In genomic region chr17:43363181-43363925, GRCh38 we compare ENCODE assay signal across 20 cellular contexts. TPM values are rescaled to one million over a fixed set of nuclear protein-coding genes. Genes with fewer than 3 reads are reported as not detected.
A peak's percentile ranks its signal among the peaks of the same experiment; 100 is the strongest.
DNase-seq lines count a peak whose midpoint lies in the region; ATAC-seq, FAIRE-seq and TF ChIP-seq lines count a peak whose summit lies in the region.
"Had no signal": no experiment of that assay in that cellular context is flagged by ENCODE, and none has a peak within 500 bp of the region (broad histone marks: within the 10 kb centered on the region; RNA-seq: fewer than 3 reads in every experiment).

No MANE protein-coding gene starts in this region.

- CTCF ChIA-PET in PC-9 (lab: Charles Lee): no interaction called here
- CTCF ChIA-PET in HepG2 (lab: Yijun Ruan, JAX; ENCODE audit: low intra/inter-chr PET ratio, low total read pairs): no interaction called here

- TF ChIP-seq POLR2A in HepG2 (IDR thresholded peaks at IDR 0.05; ENCODE audit: insufficient read depth in 1 of 2, low read depth in 2 of 2, low read length in 2 of 2): no peak
- no peak for TF ChIP-seq POLR2A in Peyer's patch (IDR thresholded peaks at IDR 0.05)

- H3K9me3 Mint-ChIP-seq in activated naive CD8-positive, alpha-beta T cell (ENCODE audit: low read depth): no peaks in the 10 kb centered on the region
- H3K9me3 Mint-ChIP-seq in activated naive CD8-positive, alpha-beta T cell treated with anti-CD3 and anti-CD28 coated beads for 36 hours: no peaks in the 10 kb centered on the region
- no peaks in the 10 kb centered on the region for H3K9me3 Mint-ChIP-seq in type B pancreatic cell
- H3K9me3 Mint-ChIP-seq: activated CD8-positive, alpha-beta T cell treated with anti-CD3 and anti-CD28 coated beads for 36 hours had no signal

- peak overlapping the region; percentile 58 for H3K27ac Mint-ChIP-seq in activated naive CD8-positive, alpha-beta T cell
- no peak overlapping the region for H3K27ac Mint-ChIP-seq in activated naive CD8-positive, alpha-beta T cell treated with anti-CD3 and anti-CD28 coated beads for 36 hours
- H3K27ac Mint-ChIP-seq in type B pancreatic cell: no peak overlapping the region
- H3K27ac Mint-ChIP-seq: GM23338 had no signal

- H3K4me2 ChIP-seq in PC-9: peak overlapping the region; percentile 96; the same call in 1 of the 2 replicates
- no peak overlapping the region for H3K4me2 ChIP-seq in HepG2 (ENCODE audit: low read depth, low read length)
- H3K4me2 ChIP-seq: GM23338 had no signal

- H3K27ac ChIP-seq in PC-9 (no peak overlapping the region), HepG2 (ENCODE audit: extremely low read length, insufficient read depth, low read length) (no peak overlapping the region), Peyer's patch (no peak overlapping the region)
- H3K27ac ChIP-seq: vagina had no signal

- peaks cover 35% of the 10 kb centered on the region for H3K4me1 ChIP-seq in PC-9 (replicated peaks; ENCODE audit: insufficient read depth)
- H3K4me1 ChIP-seq in HepG2 (ENCODE audit: insufficient read depth, low read length): peaks cover 41% of the 10 kb centered on the region
- H3K4me1 ChIP-seq in Peyer's patch: peaks cover 0 to 9% (median 5%) of the 10 kb centered on the region in 4 donors

- no peak overlapping the region for H3K4me3 ChIP-seq in PC-9
- H3K4me3 ChIP-seq in HepG2 (replicated peaks in 1 of 3; ENCODE audit: insufficient read depth in 1 of 3, low read depth in 2 of 3, low read length in 3 of 3): no peak overlapping the region
- H3K4me3 ChIP-seq in Peyer's patch: no peak overlapping the region
- H3K4me3 ChIP-seq: GM23338, vagina had no signal

- TF ChIP-seq EP300 in HepG2 (IDR thresholded peaks at IDR 0.05; ENCODE audit: low read depth in 2 of 2, low read length in 2 of 2) (no peak), HepG2 (CRISPR knock-in tag; IDR thresholded peaks at IDR 0.05; ENCODE audit: borderline replicate concordance) (no peak)

- BruUV-seq in PC-9 (replicated peaks; lab: Mats Ljungman, UMichigan) (no TSS peak), HepG2 (replicated peaks; lab: Mats Ljungman, UMichigan) (no TSS peak)

- no peak overlapping the region for H3K9ac ChIP-seq in HepG2 (ENCODE audit: insufficient read depth, low read depth, low read length)

- TF ChIP-seq CTCF in PC-9 (conservative IDR thresholded peaks at IDR 0.05): no peak
- no peak for TF ChIP-seq CTCF in HepG2 (CRISPR knock-in tag; IDR thresholded peaks at IDR 0.05)
- no peak for TF ChIP-seq CTCF in type B pancreatic cell (conservative IDR thresholded peaks at IDR 0.05)
- TF ChIP-seq CTCF in Peyer's patch (IDR thresholded peaks at IDR 0.05): no peak

- ATAC-seq in HepG2: no peak
- no peak for ATAC-seq in HG02973 (IDR thresholded peaks at IDR 0.05; ENCODE audit: unreplicated experiment)
- ATAC-seq: activated CD8-positive, alpha-beta T cell treated with anti-CD3 and anti-CD28 coated beads for 36 hours; GM23338 had no signal

- in situ Hi-C loops in HepG2 (cut with HindIII; ENCODE audit: extremely low pct_ligation_motif_present, low pct_unique_long_range_greater_than_20kb): no loop called here

- DNase-seq in activated naive CD8-positive, alpha-beta T cell treated with anti-CD3 and anti-CD28 coated beads for 36 hours: no peak
- DNase-seq in PC-9 (no peak), HepG2 (ENCODE audit: low spot score) (no peak), type B pancreatic cell (ENCODE audit: extremely low spot score, unreplicated experiment) (no peak), superior temporal gyrus (ENCODE audit: extremely low spot score) (no peak), Peyer's patch (no peak)
- DNase-seq: activated CD8-positive, alpha-beta T cell treated with anti-CD3 and anti-CD28 coated beads for 36 hours; amniotic stem cell; central memory CD4-positive, alpha-beta T cell; effector CD8-positive, alpha-beta T cell; KG1; NCI-H774; stimulated activated CD4-positive, alpha-beta T cell treated with anti-CD3 and anti-CD28 coated beads, Interleukin-15, amount 100 ng/mL, for 24 hours; stomach had no signal

- H3F3A ChIP-seq in PC-9 (ENCODE audit: insufficient read depth, low read depth): peaks cover 62% of the 10 kb centered on the region

- 90% methylated on average over 27 of the region's 27 CpGs for WGBS in HepG2 (ENCODE audit: low lambda C conversion rate)

- no peak overlapping the region for H3K4me3 Mint-ChIP-seq in activated naive CD8-positive, alpha-beta T cell
- H3K4me3 Mint-ChIP-seq in activated naive CD8-positive, alpha-beta T cell treated with anti-CD3 and anti-CD28 coated beads for 36 hours: no peak overlapping the region
- peak overlapping the region; percentile 23 for H3K4me3 Mint-ChIP-seq in type B pancreatic cell
- H3K4me3 Mint-ChIP-seq: activated CD8-positive, alpha-beta T cell treated with anti-CD3 and anti-CD28 coated beads for 36 hours; GM23338 had no signal

- H3K27me3 Mint-ChIP-seq in activated naive CD8-positive, alpha-beta T cell: no peaks in the 10 kb centered on the region
- peaks cover 12% of the 10 kb centered on the region for H3K27me3 Mint-ChIP-seq in activated naive CD8-positive, alpha-beta T cell treated with anti-CD3 and anti-CD28 coated beads for 36 hours
- peaks cover 5% of the 10 kb centered on the region for H3K27me3 Mint-ChIP-seq in type B pancreatic cell

- no peak for TF ChIP-seq RAD21 in HepG2 (CRISPR knock-in tag; IDR thresholded peaks at IDR 0.05)

- intact Hi-C loops in PC-9 (cut with micrococcal nuclease; ENCODE audit: unreplicated experiment) (loop anchor here (5.0 kb wide), 1 partner anchor 341 kb away; the partner anchor contains the start of gene VAT1), HepG2 (cut with micrococcal nuclease; ENCODE audit: unreplicated experiment) (no loop called here)

- H3K79me2 ChIP-seq in PC-9 (ENCODE audit: low read depth): peaks cover 38% of the 10 kb centered on the region
- H3K79me2 ChIP-seq in HepG2 (ENCODE audit: insufficient read depth, low read length): peaks cover 36% of the 10 kb centered on the region

- H3K36me3 Mint-ChIP-seq in activated naive CD8-positive, alpha-beta T cell: no peaks in the 10 kb centered on the region
- peaks cover 9% of the 10 kb centered on the region for H3K36me3 Mint-ChIP-seq in activated naive CD8-positive, alpha-beta T cell treated with anti-CD3 and anti-CD28 coated beads for 36 hours
- no peaks in the 10 kb centered on the region for H3K36me3 Mint-ChIP-seq in type B pancreatic cell

- no peak for FAIRE-seq in HepG2 (lab: Jason Lieb, UNC)
- FAIRE-seq: islet of Langerhans, RCC 7860 had no signal

- H3K27me3 ChIP-seq in PC-9 (ENCODE audit: insufficient read depth, low read depth): no peaks in the 10 kb centered on the region
- no peaks in the 10 kb centered on the region; a peak in 1 of 5 replicates for H3K27me3 ChIP-seq in HepG2 (ENCODE audit: control insufficient read depth in 1 of 2, insufficient read depth in 2 of 2, low read length in 2 of 2)
- H3K27me3 ChIP-seq in Peyer's patch: no peaks in the 10 kb centered on the region
- H3K27me3 ChIP-seq: stomach, vagina had no signal

- H3K9me3 ChIP-seq in PC-9 (ENCODE audit: insufficient read depth, low read depth) (no peaks in the 10 kb centered on the region), HepG2 (ENCODE audit: low read length) (no peaks in the 10 kb centered on the region), Peyer's patch (no peaks in the 10 kb centered on the region)
- H3K9me3 ChIP-seq: stomach, vagina had no signal

- H2AFZ ChIP-seq in PC-9: no peak overlapping the region
- no peak overlapping the region for H2AFZ ChIP-seq in HepG2 (ENCODE audit: low read length)
- H2AFZ ChIP-seq: GM23338 had no signal

- H3K4me1 Mint-ChIP-seq in activated naive CD8-positive, alpha-beta T cell (ENCODE audit: low read depth): peaks cover 47% of the 10 kb centered on the region
- H3K4me1 Mint-ChIP-seq in activated naive CD8-positive, alpha-beta T cell treated with anti-CD3 and anti-CD28 coated beads for 36 hours: peaks cover 42% of the 10 kb centered on the region
- peaks cover 22% of the 10 kb centered on the region for H3K4me1 Mint-ChIP-seq in type B pancreatic cell (ENCODE audit: unreplicated experiment)

- no peaks in the 10 kb centered on the region for H3K36me3 ChIP-seq in PC-9 (ENCODE audit: low read depth)
- H3K36me3 ChIP-seq in HepG2 (replicated peaks in 1 of 2; ENCODE audit: control insufficient read depth in 1 of 2, insufficient read depth in 2 of 2, low read length in 2 of 2): no peaks in the 10 kb centered on the region
- no peaks in the 10 kb centered on the region for H3K36me3 ChIP-seq in Peyer's patch
- H3K36me3 ChIP-seq: stomach, vagina had no signal

- no peaks in the 10 kb centered on the region for H3K9me2 ChIP-seq in PC-9 (ENCODE audit: insufficient read depth)

- POLR2A ChIA-PET in PC-9 (lab: Charles Lee; ENCODE audit: unreplicated experiment): no interaction called here
- POLR2A ChIA-PET in HepG2 (lab: Yijun Ruan, JAX): interaction anchor here (1.0 kb wide), 1 partner anchor 30 kb away, joined by 3 read pairs; no protein-coding TSS in a partner anchor

- no peaks in the 10 kb centered on the region for H4K20me1 ChIP-seq in PC-9 (ENCODE audit: insufficient read depth)
- no peaks in the 10 kb centered on the region for H4K20me1 ChIP-seq in HepG2 (ENCODE audit: insufficient read depth, low read length)

RNA-seq across cellular contexts. Expression of gene ARL4D, which starts 35.4 kb away (rescaled TPM):
- 1 to 10 TPM; 2.5 to 3.6 TPM for total RNA-seq in activated naive CD8-positive, alpha-beta T cell treated with anti-CD3 and anti-CD28 coated beads for 36 hours
- total RNA-seq in PC-9 (2021) (8.8 and 11.6 TPM in 2 replicates), HepG2 (2016; rRNA removed; fragmentation: Illumina TruSeq; extraction: Trizol) (9.0 and 9.5 TPM in 2 replicates), type B pancreatic cell (ENCODE audit: low replicate concordance) (8.3 and 9.9 TPM in 2 replicates), Peyer's patch (1 to 10 TPM in 1 of 4 donors, under 1 TPM in 1, not detected in 2; 0.70 to 2.3 TPM)
- total RNA-seq in HepG2 (2016; cell fraction: cytosol; rRNA removed; fragmentation: Illumina TruSeq; extraction: Trizol; ENCODE audit: low read depth): 4.8 and 5.0 TPM in 2 replicates
- total RNA-seq in HepG2 (2016; cell fraction: insoluble cytoplasmic fraction; rRNA removed; fragmentation: Illumina TruSeq; extraction: Trizol): 8.2 and 10.0 TPM in 2 replicates
- total RNA-seq in HepG2 (2016; cell fraction: membrane; rRNA removed; fragmentation: Illumina TruSeq; extraction: Trizol): 6.9 and 7.7 TPM in 2 replicates
- total RNA-seq in HepG2 (2016; cell fraction: nucleus; rRNA removed; fragmentation: Illumina TruSeq; extraction: Trizol): 5.3 and 7.3 TPM in 2 replicates
- 25.9 and 40.6 TPM in 2 replicates for polyA plus RNA-seq in HepG2 (2011; rRNA removed)
- 42.8 and 43.2 TPM in 2 replicates for polyA plus RNA-seq in HepG2 (2011; cell fraction: cytosol; rRNA removed)
- polyA plus RNA-seq in HepG2 (2011; cell fraction: nucleus; rRNA removed): 20.5 and 34.1 TPM in 2 replicates
- 31.5 and 47.6 TPM in 2 replicates for polyA plus RNA-seq in HepG2 (2012)
- 2.0 and 2.2 TPM in 2 replicates for polyA plus RNA-seq in HepG2 (2016; cell fraction: cytosol; fragmentation: Illumina TruSeq; extraction: Trizol; ENCODE audit: low read depth)
- polyA plus RNA-seq in HepG2 (2016; cell fraction: insoluble cytoplasmic fraction; fragmentation: Illumina TruSeq; extraction: Trizol; ENCODE audit: low read depth): 11.6 and 13.8 TPM in 2 replicates
- polyA plus RNA-seq in HepG2 (2016; cell fraction: membrane; fragmentation: Illumina TruSeq; extraction: Trizol; ENCODE audit: low read depth): 3.2 TPM in 2 replicates
- 12.2 and 15.4 TPM in 2 replicates for polyA plus RNA-seq in HepG2 (2016; cell fraction: nucleus; fragmentation: Illumina TruSeq; extraction: Trizol; ENCODE audit: insufficient read depth, low read depth)
- polyA minus RNA-seq in HepG2 (2011; rRNA and poly(A)+ RNA removed; ENCODE audit: low replicate concordance): 18.8 and 37.1 TPM in 2 replicates
- 15.0 and 19.8 TPM in 2 replicates for polyA minus RNA-seq in HepG2 (2011; cell fraction: cytosol; rRNA and poly(A)+ RNA removed)
- 8.9 and 13.3 TPM in 2 replicates for polyA minus RNA-seq in HepG2 (2011; cell fraction: nucleus; rRNA and poly(A)+ RNA removed)
